In the genomic region with DNA sequence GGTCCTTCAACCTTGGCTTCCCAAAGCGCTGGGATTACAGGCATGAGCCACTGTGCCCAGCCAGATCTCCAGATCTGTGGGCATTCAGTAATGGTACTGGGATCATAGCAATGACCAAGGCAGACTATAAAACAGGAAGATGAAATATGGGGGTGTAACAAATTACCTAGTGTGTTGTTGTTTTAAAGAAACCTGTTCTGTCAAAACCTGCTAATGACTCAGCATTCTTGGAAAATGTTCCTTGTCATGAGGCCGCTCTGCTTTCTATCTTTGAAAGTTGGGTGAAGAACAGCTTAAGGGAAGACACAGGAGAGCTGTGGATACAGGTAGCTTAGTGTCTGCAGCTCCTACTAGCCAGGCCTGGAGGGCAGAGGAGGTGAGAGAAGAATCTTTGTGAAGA, we compare ENCODE assay signal across 22 cellular contexts. TPM values are rescaled to one million over a fixed set of nuclear protein-coding genes. Genes with fewer than 3 reads are reported as not detected.
A peak's percentile ranks its signal among the peaks of the same experiment; 100 is the strongest.
DNase-seq lines count a peak whose midpoint lies in the region; TF ChIP-seq lines count a peak whose summit lies in the region.
"Had no signal": no experiment of that assay in that cellular context is flagged by ENCODE, and none has a peak within 500 bp of the region (broad histone marks: within the 10 kb centered on the region; RNA-seq: fewer than 3 reads in every experiment).

No MANE protein-coding gene starts in this region.

- no peak overlapping the region for H3K4me3 ChIP-seq in A673 (ENCODE audit: low read depth, low read length, poor library complexity, severe bottlenecking)
- H3K4me3 ChIP-seq: left lung, thoracic aorta had no signal

- CTCF ChIA-PET in A673 (lab: Charles Lee) (no interaction called here), Calu3 (lab: Charles Lee) (no interaction called here)
- CTCF ChIA-PET in activated CD4-positive, alpha-beta memory T cell treated with anti-CD3 and anti-CD28 coated beads, Interleukin-2, amount 10 ng/mL, durations not matched to agents 7 days and 5 days (lab: Charles Lee): interaction anchor here (1.4 to 1.5 kb wide), 2 partner anchors 9 to 475 kb away, joined by 3 read pairs; no protein-coding TSS in a partner anchor

- POLR2A ChIA-PET in A673 (lab: Charles Lee; ENCODE audit: low non-redundant PET): no interaction called here
- POLR2A ChIA-PET in activated CD4-positive, alpha-beta memory T cell treated with anti-CD3 and anti-CD28 coated beads, Interleukin-2, amount 10 ng/mL, durations not matched to agents 7 days and 5 days (lab: Charles Lee): no interaction called here

- H3K27me3 ChIP-seq in A673 (replicated peaks; ENCODE audit: insufficient read depth, low read depth, low read length, poor library complexity): no peaks in the 10 kb centered on the region
- H3K27me3 ChIP-seq: left lung had no signal

- H3K36me3 ChIP-seq in A673 (ENCODE audit: insufficient read depth, low read length, poor library complexity, severe bottlenecking): peaks cover 97% of the 10 kb centered on the region

- DNase-seq in A673 (ENCODE audit: low spot score) (no peak), Calu3 (no peak), erythroblast (lab: John Stamatoyannopoulos, UW) (peak; percentile 8 to 21), HT-29 (ENCODE audit: low spot score) (no peak), ureter (ENCODE audit: low spot score) (no peak), T1000 (lab: John Stamatoyannopoulos, UW) (no peak), inferior parietal cortex (ENCODE audit: extremely low spot score) (no peak)
- no peak for DNase-seq in activated CD4-positive, alpha-beta memory T cell treated with anti-CD3 and anti-CD28 coated beads, Interleukin-2, amount 10 ng/mL, durations not matched to agents 7 days and 5 days
- DNase-seq: activated CD4-positive, CD25-positive, alpha-beta regulatory T cell treated with anti-CD3 and anti-CD28 coated beads, Interleukin-2, amount 50 U/mL, for 72 hours; activated gamma-delta T cell; CD8-positive, alpha-beta T cell; central memory CD4-positive, alpha-beta T cell; dermis blood vessel endothelial cell; Kasumi-1; left lung; NCI-H1048; NCI-H187 treated with DMSO at 0.1 percent for 48 hours; NCI-H774; nephron progenitor cell; posterior cingulate gyrus; stimulated activated CD4-positive, alpha-beta T cell treated with anti-CD3 and anti-CD28 coated beads, Interleukin-1b, Interleukin-23, amount 100 ng/mL, for 48 hours had no signal

- intact Hi-C loops in A673 (cut with micrococcal nuclease; ENCODE audit: unreplicated experiment) (no loop called here), Calu3 (cut with micrococcal nuclease; ENCODE audit: unreplicated experiment) (no loop called here)

- H3K9me3 ChIP-seq in A673 (ENCODE audit: low read depth, low read length, poor library complexity, severe bottlenecking): no peaks in the 10 kb centered on the region
- H3K9me3 ChIP-seq: left lung, thoracic aorta had no signal

- H3K4me1 ChIP-seq in A673 (ENCODE audit: insufficient read depth, low read length, poor library complexity, severe bottlenecking): no peaks in the 10 kb centered on the region
- H3K4me1 ChIP-seq: left lung had no signal

- no TSS peak for BruUV-seq in A673 (replicated peaks; lab: Mats Ljungman, UMichigan)
- no TSS peak for BruUV-seq in Calu3 (replicated peaks; lab: Mats Ljungman, UMichigan)

- H3K4me1 Mint-ChIP-seq in Calu3 (ENCODE audit: low read depth, unreplicated experiment): no peaks in the 10 kb centered on the region
- peaks cover 8% of the 10 kb centered on the region for H3K4me1 Mint-ChIP-seq in activated CD4-positive, alpha-beta memory T cell treated with anti-CD3 and anti-CD28 coated beads, Interleukin-2, amount 10 ng/mL, durations not matched to agents 7 days and 5 days
- H3K4me1 Mint-ChIP-seq: nephron progenitor cell had no signal

- peak overlapping the region; percentile 23 for H3K27ac Mint-ChIP-seq in Calu3 (ENCODE audit: unreplicated experiment)
- H3K27ac Mint-ChIP-seq in activated CD4-positive, alpha-beta memory T cell treated with anti-CD3 and anti-CD28 coated beads, Interleukin-2, amount 10 ng/mL, durations not matched to agents 7 days and 5 days: peak overlapping the region; percentile 8
- H3K27ac Mint-ChIP-seq: CD8-positive, alpha-beta T cell; nephron progenitor cell had no signal

- peaks cover 71% of the 10 kb centered on the region for H3K36me3 Mint-ChIP-seq in Calu3 (ENCODE audit: insufficient read depth, unreplicated experiment)
- peaks cover 86% of the 10 kb centered on the region for H3K36me3 Mint-ChIP-seq in activated CD4-positive, alpha-beta memory T cell treated with anti-CD3 and anti-CD28 coated beads, Interleukin-2, amount 10 ng/mL, durations not matched to agents 7 days and 5 days (ENCODE audit: low read depth)

- no peaks in the 10 kb centered on the region for H3K27me3 Mint-ChIP-seq in Calu3 (ENCODE audit: unreplicated experiment)
- H3K27me3 Mint-ChIP-seq in activated CD4-positive, alpha-beta memory T cell treated with anti-CD3 and anti-CD28 coated beads, Interleukin-2, amount 10 ng/mL, durations not matched to agents 7 days and 5 days: no peaks in the 10 kb centered on the region

- peak overlapping the region; percentile 19 for H3K27ac ChIP-seq in A673 (ENCODE audit: low read depth, low read length, poor library complexity, severe bottlenecking)
- H3K27ac ChIP-seq: left lung, thoracic aorta had no signal

- H3K9me3 Mint-ChIP-seq in Calu3 (ENCODE audit: low read depth, unreplicated experiment): no peaks in the 10 kb centered on the region
- no peaks in the 10 kb centered on the region for H3K9me3 Mint-ChIP-seq in activated CD4-positive, alpha-beta memory T cell treated with anti-CD3 and anti-CD28 coated beads, Interleukin-2, amount 10 ng/mL, durations not matched to agents 7 days and 5 days
- H3K9me3 Mint-ChIP-seq: CD8-positive, alpha-beta T cell; nephron progenitor cell had no signal

- H3K4me3 Mint-ChIP-seq in Calu3 (ENCODE audit: low read depth, unreplicated experiment): no peak overlapping the region
- H3K4me3 Mint-ChIP-seq in activated CD4-positive, alpha-beta memory T cell treated with anti-CD3 and anti-CD28 coated beads, Interleukin-2, amount 10 ng/mL, durations not matched to agents 7 days and 5 days: no peak overlapping the region
- H3K4me3 Mint-ChIP-seq: CD8-positive, alpha-beta T cell; nephron progenitor cell had no signal

- TF ChIP-seq CTCF in A673 (conservative IDR thresholded peaks at IDR 0.05; ENCODE audit: low read depth, low read length): no peak
- TF ChIP-seq CTCF in Calu3 (IDR thresholded peaks at IDR 0.05; ENCODE audit: unreplicated experiment): no peak

- TF ChIP-seq POLR2A in erythroblast (IDR thresholded peaks at IDR 0.05; ENCODE audit: low read length): no peak

RNA-seq across cellular contexts. Expression of gene TARS1, which starts 19.4 kb away (rescaled TPM):
- total RNA-seq in A673 (2021) (324 and 333 TPM in 2 replicates), Calu3 (2022) (168 and 201 TPM in 2 replicates), ureter (149 TPM)
- total RNA-seq in activated CD4-positive, alpha-beta memory T cell treated with anti-CD3 and anti-CD28 coated beads, Interleukin-2, amount 10 ng/mL, durations not matched to agents 7 days and 5 days: 100 to 1,000 TPM; 195 to 201 TPM
- 138 and 181 TPM in 2 replicates for total RNA-seq in HT-29 (2014; rRNA removed; shearing (Covaris generic))

Comparison
In these comparisons a context has a peak if more than half of its experiments do, and no peak if none do; other contexts are left out.
1. DNase-seq: peak in erythroblast (2 of 2); none in A673 (single experiment), Calu3 (single experiment), activated CD4-positive, alpha-beta memory T cell treated with anti-CD3 and anti-CD28 coated beads, Interleukin-2, amount 10 ng/mL, durations not matched to agents 7 days and 5 days (single experiment), HT-29 (single experiment), ureter (single experiment), T1000 (single experiment) and inferior parietal cortex (single experiment).